In the genomic region with DNA sequence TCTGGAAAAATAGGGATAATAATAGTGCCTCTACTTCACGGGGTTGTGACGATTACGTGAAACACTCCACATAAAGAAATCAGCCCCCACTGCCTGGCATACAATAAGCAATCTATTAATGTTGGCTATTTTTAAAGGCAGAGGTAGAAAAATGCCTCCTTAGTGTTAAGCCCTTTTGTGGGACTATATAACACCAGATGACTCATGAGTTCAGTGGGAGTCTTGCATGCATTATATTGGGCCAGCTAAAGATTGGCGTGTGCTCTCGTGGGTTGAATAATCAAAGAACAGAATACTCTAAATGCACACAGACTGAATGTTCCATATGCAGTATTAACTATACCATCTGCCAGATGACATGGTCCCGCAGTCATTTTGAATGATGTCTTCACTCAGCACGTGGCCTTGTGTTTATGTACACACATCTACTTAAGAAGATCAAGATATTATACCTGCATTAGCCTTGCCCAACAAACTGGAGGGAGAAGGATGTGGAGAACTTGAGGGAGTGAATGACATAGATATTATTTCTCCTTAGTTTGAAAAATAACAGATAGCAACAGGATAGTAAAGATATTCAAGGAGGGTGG, we compare ENCODE assay signal across 1 cellular context.
A peak's percentile ranks its signal among the peaks of the same experiment; 100 is the strongest.
TF ChIP-seq lines count a peak whose summit lies in the region.

No MANE protein-coding gene starts in this region.

TF ChIP-seq in IMR-90, 13 proteins besides CTCF, POLR2A, EP300 and RAD21:
- TF ChIP-seq FOS (IDR thresholded peaks at IDR 0.05; ENCODE audit: low read depth, low read length) (0 out of 2 replicates have a peak, but pooled peaks have one; percentile 11), BHLHE40 (IDR thresholded peaks at IDR 0.05; ENCODE audit: low read depth, low read length) (no peak)
- TF ChIP-seq, protein P1, sequence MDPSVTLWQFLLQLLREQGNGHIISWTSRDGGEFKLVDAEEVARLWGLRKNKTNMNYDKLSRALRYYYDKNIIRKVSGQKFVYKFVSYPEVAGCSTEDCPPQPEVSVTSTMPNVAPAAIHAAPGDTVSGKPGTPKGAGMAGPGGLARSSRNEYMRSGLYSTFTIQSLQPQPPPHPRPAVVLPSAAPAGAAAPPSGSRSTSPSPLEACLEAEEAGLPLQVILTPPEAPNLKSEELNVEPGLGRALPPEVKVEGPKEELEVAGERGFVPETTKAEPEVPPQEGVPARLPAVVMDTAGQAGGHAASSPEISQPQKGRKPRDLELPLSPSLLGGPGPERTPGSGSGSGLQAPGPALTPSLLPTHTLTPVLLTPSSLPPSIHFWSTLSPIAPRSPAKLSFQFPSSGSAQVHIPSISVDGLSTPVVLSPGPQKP (IDR thresholded peaks at IDR 0.05; ENCODE audit: borderline replicate concordance, low read depth, low read length), result no peak
